14 cellular contexts compared by ENCODE assay signal in the genomic region with DNA sequence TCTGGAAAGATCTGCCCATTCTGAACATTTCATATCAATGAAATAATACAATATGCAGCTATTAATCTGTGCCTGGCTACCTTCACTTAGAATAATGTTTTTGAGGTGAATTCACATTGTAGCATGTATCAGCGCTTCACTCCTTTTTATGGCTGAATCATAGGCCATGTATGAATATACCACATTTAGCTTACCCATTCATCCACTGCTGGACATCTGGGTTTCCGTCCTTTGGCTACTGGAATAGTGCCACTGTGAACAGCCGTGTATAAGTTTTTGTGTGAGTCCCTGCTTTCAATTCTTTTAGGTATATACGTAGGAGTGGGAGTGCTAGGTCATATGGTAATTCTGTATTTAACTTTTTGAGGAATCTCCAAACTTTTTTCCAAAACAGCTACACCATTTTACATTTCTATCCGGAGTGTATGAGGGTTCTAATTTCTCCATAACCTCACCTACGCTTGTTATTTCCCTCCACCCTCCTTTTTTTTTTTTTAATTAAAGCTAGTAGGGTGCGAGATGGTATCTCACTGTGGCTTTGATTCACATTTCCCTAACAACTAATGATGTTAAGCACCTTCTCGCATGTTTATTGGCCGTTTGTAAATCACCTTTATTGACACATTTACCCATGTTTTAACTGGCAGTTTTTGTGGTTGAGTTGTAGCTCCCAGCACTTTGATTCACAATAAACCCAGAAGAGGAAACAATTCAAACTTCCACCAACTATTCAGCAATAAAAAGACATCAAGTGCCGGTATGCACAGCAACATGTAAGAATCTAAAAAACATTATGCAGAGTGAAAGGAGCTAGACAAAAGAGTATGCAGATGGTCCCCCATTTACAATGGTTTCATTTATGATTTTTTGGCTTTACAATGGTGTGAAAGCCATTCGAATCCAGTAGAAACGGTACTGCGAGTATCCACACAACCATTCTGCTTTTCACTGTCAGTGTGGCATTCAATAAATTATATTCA. TPM values are rescaled to one million over a fixed set of nuclear protein-coding genes. Genes with fewer than 3 reads are reported as not detected.
A peak's percentile ranks its signal among the peaks of the same experiment; 100 is the strongest.
DNase-seq lines count a peak whose midpoint lies in the region; ATAC-seq, FAIRE-seq and TF ChIP-seq lines count a peak whose summit lies in the region.
"Had no signal": no experiment of that assay in that cellular context is flagged by ENCODE, and none has a peak within 500 bp of the region (broad histone marks: within the 10 kb centered on the region; RNA-seq: fewer than 3 reads in every experiment).

No MANE protein-coding gene starts in this region.

- no peak for TF ChIP-seq CTCF in Loucy (conservative IDR thresholded peaks at IDR 0.05; ENCODE audit: low read length)
- TF ChIP-seq CTCF in pancreas (IDR thresholded peaks at IDR 0.05), result no peak
- no peak for TF ChIP-seq CTCF in esophagus squamous epithelium (IDR thresholded peaks at IDR 0.05)
- no peak for TF ChIP-seq CTCF in RWPE1 (conservative IDR thresholded peaks at IDR 0.05; ENCODE audit: low read depth)
- TF ChIP-seq CTCF in CD14-positive monocyte (IDR thresholded peaks at IDR 0.05), result no peak

- H3K4me1 Mint-ChIP-seq in CD14-positive monocyte, result peaks cover 86% of the 10 kb centered on the region

- intact Hi-C loops in pancreas (cut with DNase I), result no loop called here
- intact Hi-C loops in esophagus squamous epithelium (cut with DNase I), result no loop called here
- intact Hi-C loops in CD14-positive monocyte (cut with micrococcal nuclease), result no loop called here

- POLR2A ChIA-PET in RWPE1 (lab: Yijun Ruan, JAX; ENCODE audit: low non-redundant PET), result interaction anchor here (0.5 kb wide), 1 partner anchor 9 kb away, joined by 4 read pairs; no protein-coding TSS in a partner anchor

- WGBS in pancreas, 2 donors, result 81 to 86% methylated on average over 13 of the region's 13 CpGs
- WGBS in esophagus squamous epithelium, 2 donors, result 74 to 80% methylated on average over 13 of the region's 13 CpGs

- peaks cover 99% of the 10 kb centered on the region for H3K79me2 ChIP-seq in Loucy (ENCODE audit: insufficient read depth, low read length)

- peaks cover 29 to 31% of the 10 kb centered on the region in 2 donors for H3K36me3 Mint-ChIP-seq in CD14-positive monocyte

- no peaks in the 10 kb centered on the region for H3K9me3 Mint-ChIP-seq in CD14-positive monocyte

- H3K27me3 ChIP-seq in Loucy (ENCODE audit: insufficient read depth, low read length, poor library complexity, severe bottlenecking) (no peaks in the 10 kb centered on the region), pancreas (no peaks in the 10 kb centered on the region), esophagus squamous epithelium (no peaks in the 10 kb centered on the region)
- H3K27me3 ChIP-seq: heart left ventricle had no signal

- H3K9ac ChIP-seq in Loucy (ENCODE audit: low read depth, low read length, poor library complexity, severe bottlenecking), result peak overlapping the region; percentile 2

- H3K27ac Mint-ChIP-seq in CD14-positive monocyte, result peak overlapping the region in 3 of 7 donors; percentile 10 to 43 (median 33)

- FAIRE-seq in GM12892 (lab: Jason Lieb, UNC) (peak; percentile 73), pancreas (lab: Jason Lieb, UNC) (peak; percentile 9)

- peak overlapping the region; percentile 69 for H3K27ac ChIP-seq in caudate nucleus (ENCODE audit: low read depth, low read length)
- no peak overlapping the region for H3K27ac ChIP-seq in pancreas
- H3K27ac ChIP-seq in esophagus squamous epithelium, result no peak overlapping the region
- H3K27ac ChIP-seq in RWPE1, result no peak overlapping the region
- H3K27ac ChIP-seq: heart left ventricle had no signal

- H2AFZ ChIP-seq in Loucy (ENCODE audit: low read length), result no peak overlapping the region

- no peak overlapping the region for H3K4me3 Mint-ChIP-seq in CD14-positive monocyte

- peaks cover 96% of the 10 kb centered on the region for H4K20me1 ChIP-seq in Loucy (ENCODE audit: insufficient read depth, low read length, poor library complexity, severe bottlenecking)

- peak overlapping the region; percentile 85 for H3K4me2 ChIP-seq in Loucy (ENCODE audit: low read depth, low read length, poor library complexity, severe bottlenecking)

- H3K4me1 ChIP-seq in Loucy (ENCODE audit: insufficient read depth, low read length, poor library complexity, severe bottlenecking) (peaks cover 85% of the 10 kb centered on the region), pancreas (peaks cover 0 to 3% (median 0%) of the 10 kb centered on the region in 3 donors), esophagus squamous epithelium (peaks cover 0 to 49% (median 4%) of the 10 kb centered on the region in 3 donors)

- peak overlapping the region; percentile 60 for H3K4me3 ChIP-seq in Loucy (ENCODE audit: low read length, poor library complexity, severe bottlenecking)
- H3K4me3 ChIP-seq in pancreas, result no peak overlapping the region
- H3K4me3 ChIP-seq in esophagus squamous epithelium, result no peak overlapping the region
- H3K4me3 ChIP-seq: heart left ventricle had no signal

- no peaks in the 10 kb centered on the region for H3K27me3 Mint-ChIP-seq in CD14-positive monocyte (ENCODE audit: low read depth in 3 of 3)

- peak in 1 of 4 donors; percentile 25 for ATAC-seq in pancreas
- ATAC-seq: heart left ventricle had no signal

- no peaks in the 10 kb centered on the region for H3K9me3 ChIP-seq in Loucy (ENCODE audit: insufficient read depth, low read depth, low read length)
- no peaks in the 10 kb centered on the region for H3K9me3 ChIP-seq in pancreas
- peaks cover 0 to 3% (median 0%) of the 10 kb centered on the region in 3 donors for H3K9me3 ChIP-seq in esophagus squamous epithelium

- H3K9me2 ChIP-seq in Loucy (replicated peaks; ENCODE audit: low read depth, low read length), result no peaks in the 10 kb centered on the region

- TF ChIP-seq POLR2A in GM12892 (IDR thresholded peaks at IDR 0.05; ENCODE audit: low read depth, low read length), result no peak
- TF ChIP-seq POLR2A in esophagus squamous epithelium (IDR thresholded peaks at IDR 0.05), result no peak

- H3K36me3 ChIP-seq in Loucy (ENCODE audit: insufficient read depth, low read length), result peaks cover 9% of the 10 kb centered on the region; the same call in 1 of the 2 replicates
- no peaks in the 10 kb centered on the region for H3K36me3 ChIP-seq in pancreas
- H3K36me3 ChIP-seq in esophagus squamous epithelium, result no peaks in the 10 kb centered on the region
- H3K36me3 ChIP-seq: heart left ventricle had no signal

- CTCF ChIA-PET in RWPE1 (lab: Yijun Ruan, JAX), result interaction anchor here (1.6 kb wide), 1 partner anchor 9 kb away, joined by 3 read pairs; no protein-coding TSS in a partner anchor

- H3F3A ChIP-seq in Loucy (ENCODE audit: low read depth), result no peaks in the 10 kb centered on the region

- DNase-seq in GM12892 (ENCODE audit: insufficient read length), result no peak
- no peak for DNase-seq in caudate nucleus (lab: John Stamatoyannopoulos, UW)
- no peak for DNase-seq in pancreas
- no peak for DNase-seq in esophagus squamous epithelium (lab: John Stamatoyannopoulos, UW)
- no peak for DNase-seq in NCI-H1436 (lab: John Stamatoyannopoulos, UW)
- no peak for DNase-seq in RWPE1 (ENCODE audit: low spot score)
- DNase-seq in CD14-positive monocyte (ENCODE audit: low spot score), result no peak
- DNase-seq: activated effector memory CD4-positive, alpha-beta T cell treated with anti-CD3 and anti-CD28 coated beads, Interleukin-2, amount 50 U/mL, for 16 hours; effector CD8-positive, alpha-beta T cell; heart left ventricle; mesenchymal stem cell; NCI-H1694 treated with DMSO at 0.1 percent for 48 hours; T1000 had no signal

RNA-seq across cellular contexts. Expression of a gene that starts 8.1 kb away (rescaled TPM):
- 54.7 TPM for polyA plus RNA-seq in GM12892 (2012; ENCODE audit: missing spikeins)
- total RNA-seq in pancreas (10 to 100 TPM in 5 of 6 donors, 1 to 10 TPM in 1; 7.1 to 29.7 (median 13.0) TPM), esophagus squamous epithelium (10 to 100 TPM; 12.8 to 52.0 (median 20.5) TPM)
- polyA plus RNA-seq in pancreas (10 to 100 TPM in 1 of 2 donors, 1 to 10 TPM in 1; 7.8 to 10.4 TPM), CD14-positive monocyte (10 to 100 TPM; 28.2 to 28.6 TPM)
